ENCODE assay signal across 20 cellular contexts in genomic region chr11:112644410-112645131, GRCh38.
A peak's percentile ranks its signal among the peaks of the same experiment; 100 is the strongest.
DNase-seq lines count a peak whose midpoint lies in the region; ATAC-seq lines count a peak whose summit lies in the region.
"Had no signal": no experiment of that assay in that cellular context is flagged by ENCODE, and none has a peak within 500 bp of the region (broad histone marks: within the 10 kb centered on the region; RNA-seq: fewer than 3 reads in every experiment).

No MANE protein-coding gene starts in this region.

- DNase-seq in MV-4-11 (lab: John Stamatoyannopoulos, UW), result peak; percentile 77
- DNase-seq in T-helper 1 cell, result no peak
- no peak for DNase-seq in activated CD8-positive, alpha-beta memory T cell treated with anti-CD3 and anti-CD28 coated beads for 24 hours
- DNase-seq: activated B cell treated with CpG ODN at 0.5 μM for 24 hours; activated CD8-positive, alpha-beta memory T cell treated with anti-CD3 and anti-CD28 coated beads, Interleukin-2, amount 50 U/mL, for 48 hours; activated naive CD4-positive, alpha-beta T cell treated with anti-CD3 and anti-CD28 coated beads, Interleukin-2, amount 10 ng/mL, durations not matched to agents 7 days and 5 days; body of pancreas; CD8-positive, alpha-beta memory T cell; H7; NCI-H1092; occipital lobe; T-cell; upper lobe of right lung had no signal

- ATAC-seq in GM18498 (IDR thresholded peaks at IDR 0.05; ENCODE audit: unreplicated experiment) (peak; percentile 94), GM19397 (IDR thresholded peaks at IDR 0.05; ENCODE audit: unreplicated experiment) (peak; percentile 74), HG02884 (IDR thresholded peaks at IDR 0.05; ENCODE audit: unreplicated experiment) (peak; percentile 60), HG03108 (IDR thresholded peaks at IDR 0.05; ENCODE audit: unreplicated experiment) (no peak), GM18873 (IDR thresholded peaks at IDR 0.05; ENCODE audit: low FRiP score, unreplicated experiment) (no peak)
- ATAC-seq: body of pancreas; HepG2; stimulated activated effector memory CD8-positive, alpha-beta T cell treated with anti-CD3 and anti-CD28 coated beads, Interleukin-12 subunit alpha, Interleukin-12 subunit beta, amount 100 ng/mL, for 72 hours; T-cell; upper lobe of right lung had no signal

Comparison
In these comparisons a context has a peak if more than half of its experiments do, and no peak if none do; other contexts are left out.
1. ATAC-seq: peak in GM18498 (single experiment), GM19397 (single experiment) and HG02884 (single experiment); none in HG03108 (single experiment) and GM18873 (single experiment).